1 cellular context compared by ENCODE assay signal in genomic region chr5:6633469-6634326, GRCh38.
TF ChIP-seq lines count a peak whose summit lies in the region.

No MANE protein-coding gene starts in this region.

TF ChIP-seq in K562, 482 proteins besides CTCF, POLR2A, EP300 and RAD21 (continued from another document and continues in another):
- no peak for TF ChIP-seq TFE3 (CRISPR knock-in tag; IDR thresholded peaks at IDR 0.05)
- 0 out of 2 replicates have a peak, but pooled peaks have one; percentile 21 for TF ChIP-seq ERF (CRISPR knock-in tag; IDR thresholded peaks at IDR 0.05)
- TF ChIP-seq PHB (CRISPR knock-in tag; IDR thresholded peaks at IDR 0.05), result 0 out of 2 replicates have a peak, but pooled peaks have one; percentile 4
- TF ChIP-seq ZFP30 (CRISPR knock-in tag; IDR thresholded peaks at IDR 0.05; ENCODE audit: borderline replicate concordance), result no peak
- no peak for TF ChIP-seq RBFOX2 (IDR thresholded peaks at IDR 0.05; ENCODE audit: low read depth, low read length)
- peak; percentile 46 for TF ChIP-seq FUS (optimal IDR thresholded peaks at IDR 0.05; ENCODE audit: low read depth, low read length)
- TF ChIP-seq PCBP1 (IDR thresholded peaks at IDR 0.05; ENCODE audit: low read depth, low read length, poor library complexity, severe bottlenecking), result peak; percentile 58
- TF ChIP-seq REST (CRISPR knock-in tag; IDR thresholded peaks at IDR 0.05; ENCODE audit: low read depth), result 0 out of 2 replicates have a peak, but pooled peaks have one; percentile 28
- 0 out of 2 replicates have a peak, but pooled peaks have one; percentile 40 for TF ChIP-seq ZBTB40 (IDR thresholded peaks at IDR 0.05)
- no peak for TF ChIP-seq ZBTB40 (CRISPR knock-in tag; IDR thresholded peaks at IDR 0.05)
- no peak for TF ChIP-seq ZNF197 (CRISPR knock-in tag; IDR thresholded peaks at IDR 0.05; ENCODE audit: low read depth)
- peak; percentile 34; the same call in 1 of the 2 replicates for TF ChIP-seq SP1 (CRISPR knock-in tag; IDR thresholded peaks at IDR 0.05)
- 0 out of 2 replicates have a peak, but pooled peaks have one; percentile 28 for TF ChIP-seq EGR1 (conservative IDR thresholded peaks at IDR 0.05)
- TF ChIP-seq SAFB (IDR thresholded peaks at IDR 0.05; ENCODE audit: borderline replicate concordance, low read depth, low read length), result peak; percentile 50; the same call in 1 of the 2 replicates
- no peak for TF ChIP-seq JUN (IDR thresholded peaks at IDR 0.05; ENCODE audit: borderline replicate concordance, low read depth, low read length)
- TF ChIP-seq JUN (CRISPR knock-in tag; IDR thresholded peaks at IDR 0.05; ENCODE audit: borderline replicate concordance), result 0 out of 2 replicates have a peak, but pooled peaks have one; percentile 53
- 0 out of 2 replicates have a peak, but pooled peaks have one; percentile 12 for TF ChIP-seq E2F3 (CRISPR knock-in tag; IDR thresholded peaks at IDR 0.05)
- 0 out of 2 replicates have a peak, but pooled peaks have one; percentile 39 for TF ChIP-seq ZNF143 (CRISPR knock-in tag; IDR thresholded peaks at IDR 0.05)
- TF ChIP-seq CHD2 (IDR thresholded peaks at IDR 0.05; ENCODE audit: low read depth, low read length), result no peak
- no peak for TF ChIP-seq ELK1 (CRISPR knock-in tag; IDR thresholded peaks at IDR 0.05)
- TF ChIP-seq NONO (IDR thresholded peaks at IDR 0.05; ENCODE audit: low read depth in 2 of 2, low read length in 1 of 2), result 0 out of 4 replicates have a peak, but pooled peaks of 1 of the 2 experiments have one; percentile 30
- no peak for TF ChIP-seq CBX8 (IDR thresholded peaks at IDR 0.05; ENCODE audit: borderline replicate concordance, extremely low read depth, low read depth, low read length, poor library complexity, severe bottlenecking)
- TF ChIP-seq RUNX1 (IDR thresholded peaks at IDR 0.05; ENCODE audit: low read depth), result no peak
- TF ChIP-seq IRF9 (tag; IDR thresholded peaks at IDR 0.05), result no peak
- no peak for TF ChIP-seq RFX1 (IDR thresholded peaks at IDR 0.05)
- TF ChIP-seq ZNF707 (CRISPR knock-in tag; conservative IDR thresholded peaks at IDR 0.05), result no peak
- TF ChIP-seq PHF8 (IDR thresholded peaks at IDR 0.05; ENCODE audit: borderline replicate concordance, low read length), result peak; percentile 56; the same call in 1 of the 2 replicates
- peak; percentile 23; the same call in 1 of the 2 replicates for TF ChIP-seq CREB1 (IDR thresholded peaks at IDR 0.05)
- no peak for TF ChIP-seq CREB1 (CRISPR knock-in tag; IDR thresholded peaks at IDR 0.05)
- TF ChIP-seq MLX (CRISPR knock-in tag; conservative IDR thresholded peaks at IDR 0.05), result no peak
- TF ChIP-seq CBX1 (IDR thresholded peaks at IDR 0.05; ENCODE audit: low read depth), result 0 out of 2 replicates have a peak, but pooled peaks have one; percentile 33
- no peak for TF ChIP-seq CAMTA2 (CRISPR knock-in tag; conservative IDR thresholded peaks at IDR 0.05)
- TF ChIP-seq ZNF184 (CRISPR knock-in tag; IDR thresholded peaks at IDR 0.05), result no peak
- TF ChIP-seq NR3C1 (CRISPR knock-in tag; IDR thresholded peaks at IDR 0.05), result 0 out of 2 replicates have a peak, but pooled peaks have one; percentile 60
- no peak for TF ChIP-seq SMARCB1 (IDR thresholded peaks at IDR 0.05; ENCODE audit: insufficient read length, low read depth)
- TF ChIP-seq ZBTB1 (CRISPR knock-in tag; IDR thresholded peaks at IDR 0.05; ENCODE audit: borderline replicate concordance, low read depth), result 0 out of 2 replicates have a peak, but pooled peaks have one; percentile 19
- TF ChIP-seq TSC22D4 (tag; IDR thresholded peaks at IDR 0.05), result no peak
- no peak for TF ChIP-seq BRF2 (IDR thresholded peaks at IDR 0.05; ENCODE audit: borderline replicate concordance, insufficient read depth, insufficient read length)
- TF ChIP-seq NFE2L1 (tag; IDR thresholded peaks at IDR 0.05; ENCODE audit: borderline replicate concordance, low read depth), result no peak
- TF ChIP-seq CREB5 (CRISPR knock-in tag; IDR thresholded peaks at IDR 0.05), result no peak
- TF ChIP-seq ZNF212 (CRISPR knock-in tag; IDR thresholded peaks at IDR 0.05), result no peak
- no peak for TF ChIP-seq ID3 (CRISPR knock-in tag; IDR thresholded peaks at IDR 0.05)
- TF ChIP-seq ID3 (tag; IDR thresholded peaks at IDR 0.05), result no peak
